In genomic region chr12:117057628-117058027, GRCh38 we compare ENCODE assay signal across 9 cellular contexts. TPM values are rescaled to one million over a fixed set of nuclear protein-coding genes. Genes with fewer than 3 reads are reported as not detected.
A peak's percentile ranks its signal among the peaks of the same experiment; 100 is the strongest.
DNase-seq lines count a peak whose midpoint lies in the region; ATAC-seq, FAIRE-seq and TF ChIP-seq lines count a peak whose summit lies in the region.
"Not testable (repeated sequence)": the region's sequence is repeated elsewhere in the genome, so short reads cannot be mapped to it uniquely, and the experiment has no call there.
"Had no signal": no experiment of that assay in that cellular context is flagged by ENCODE, and none has a peak within 500 bp of the region (broad histone marks: within the 10 kb centered on the region; RNA-seq: fewer than 3 reads in every experiment).

No MANE protein-coding gene starts in this region.

- H2AFZ ChIP-seq in Karpas-422 (ENCODE audit: low read length); GM12878 (ENCODE audit: control insufficient read depth, low read depth, low read length): not testable (repeated sequence)

- H4K20me1 ChIP-seq in BLaER1; DOHH2 (ENCODE audit: control insufficient read depth, insufficient read depth, low read depth, low read length); Karpas-422 (ENCODE audit: insufficient read depth, low read depth, low read length); GM12878 (ENCODE audit: control insufficient read depth, insufficient read depth): not testable (repeated sequence)

- H3K4me1 ChIP-seq in BLaER1 (peaks cover 86% of the 10 kb centered on the region), DOHH2 (ENCODE audit: control insufficient read depth, low read length) (peaks cover 36% of the 10 kb centered on the region), Karpas-422 (ENCODE audit: low read length) (peaks cover 70% of the 10 kb centered on the region), neutrophil (ENCODE audit: control insufficient read depth in 1 of 2, insufficient read depth in 1 of 2, low read depth in 1 of 2, low read length in 1 of 2) (peaks cover 72 to 84% of the 10 kb centered on the region in 2 experiments)
- H3K4me1 ChIP-seq in GM12878 (ENCODE audit: control insufficient read depth, insufficient read depth, low read length), result not testable (repeated sequence)

- H3K9ac ChIP-seq in BLaER1; Karpas-422 (ENCODE audit: low read length); GM12878 (ENCODE audit: control insufficient read depth, insufficient read depth, low read length): not testable (repeated sequence)

- WGBS in GM12878 (ENCODE audit: insufficient coverage, insufficient replicate concordance, low lambda C conversion rate, missing lambda C conversion rate), result 47% methylated on average over 8 of the region's 8 CpGs

- not testable (repeated sequence) for TF ChIP-seq CTCF in DOHH2 (IDR thresholded peaks at IDR 0.05; ENCODE audit: low read depth, low read length, poor library complexity, severe bottlenecking); GM12878 (IDR thresholded peaks at IDR 0.05 in 2 of 3, conservative IDR thresholded peaks at IDR 0.05 in 1 of 3; ENCODE audit: control insufficient read depth in 2 of 3, extremely low read depth in 1 of 3, insufficient read depth in 1 of 3, low read depth in 3 of 3, low read length in 3 of 3); neutrophil (IDR thresholded peaks at IDR 0.05)

- not testable (repeated sequence) for TF ChIP-seq RAD21 in GM12878 (IDR thresholded peaks at IDR 0.05; ENCODE audit: insufficient read depth, low read depth, low read length)

- H3K4me3 ChIP-seq in BLaER1; DOHH2 (ENCODE audit: low read length); Karpas-422 (ENCODE audit: low read length); GM12878; neutrophil (ENCODE audit: low read depth in 1 of 2, low read length in 1 of 2): not testable (repeated sequence)

- H3K9me3 ChIP-seq in BLaER1; DOHH2 (ENCODE audit: control insufficient read depth, insufficient read depth, low read length); Karpas-422 (ENCODE audit: low read length); GM12878 (replicated peaks; ENCODE audit: control insufficient read depth, insufficient read depth, low read length); neutrophil: not testable (repeated sequence)

- ATAC-seq in GM12878, result not testable (repeated sequence)

- not testable (repeated sequence) for TF ChIP-seq EP300 in GM12878 (IDR thresholded peaks at IDR 0.05; ENCODE audit: borderline replicate concordance in 1 of 2, control insufficient read depth in 1 of 2, low read depth in 2 of 2, low read length in 2 of 2)

- H3K27ac ChIP-seq in BLaER1 (peak overlapping the region; percentile 41), DOHH2 (ENCODE audit: low read depth, low read length) (peak overlapping the region; percentile 22; the same call in 1 of the 2 replicates), Karpas-422 (ENCODE audit: low read length) (peak overlapping the region; percentile 70), neutrophil (peak overlapping the region; percentile 71)
- H3K27ac ChIP-seq in GM12878 (ENCODE audit: control insufficient read depth, insufficient read depth), result not testable (repeated sequence)

- POLR2A ChIA-PET in GM12878 (lab: Charles Lee), result not testable (repeated sequence)

- FAIRE-seq in GM12878 (lab: Jason Lieb, UNC), result not testable (repeated sequence)

- H3K4me2 ChIP-seq in BLaER1 (peak overlapping the region; percentile 98), DOHH2 (ENCODE audit: low read length) (0 out of 2 replicates have a peak overlapping the region, but pooled peaks have one; percentile 0)
- not testable (repeated sequence) for H3K4me2 ChIP-seq in Karpas-422 (ENCODE audit: low read depth, low read length, poor library complexity, severe bottlenecking); GM12878 (ENCODE audit: control insufficient read depth, insufficient read depth)

- not testable (repeated sequence) for H3K27me3 ChIP-seq in BLaER1; DOHH2 (ENCODE audit: control insufficient read depth, low read length); Karpas-422 (ENCODE audit: low read length); GM12878 (replicated peaks in 1 of 2; ENCODE audit: control insufficient read depth in 2 of 2, insufficient read depth in 2 of 2, low read length in 1 of 2); neutrophil

- BruUV-seq in GM12878 (replicated peaks; lab: Mats Ljungman, UMichigan), result not testable (repeated sequence)

- intact Hi-C loops in GM12878 (cut with micrococcal nuclease; ENCODE audit: unreplicated experiment), result not testable (repeated sequence)

- H3K9me2 ChIP-seq in DOHH2 (replicated peaks; ENCODE audit: control insufficient read depth, low read length); Karpas-422 (replicated peaks; ENCODE audit: insufficient read depth, low read length): not testable (repeated sequence)

- SMC1A ChIA-PET in GM12878 (lab: Charles Lee; ENCODE audit: uncharacterized antibody, unreplicated experiment), result interaction anchor here (0.7 kb wide), 1 partner anchor 88 kb away, joined by 3 read pairs; no protein-coding TSS in a partner anchor

- not testable (repeated sequence) for H3K36me3 ChIP-seq in BLaER1; DOHH2 (ENCODE audit: control insufficient read depth, low read length); Karpas-422 (ENCODE audit: insufficient read depth, low read length); GM12878 (ENCODE audit: control insufficient read depth in 2 of 2, insufficient read depth in 2 of 2, low read length in 1 of 2); neutrophil

- in situ Hi-C loops in GM12878 (cut with MboI), result not testable (repeated sequence)

- H3F3A ChIP-seq in DOHH2 (ENCODE audit: control insufficient read depth, insufficient read depth), result not testable (repeated sequence)

- RAD21 ChIA-PET in GM12878 (lab: Charles Lee; ENCODE audit: unreplicated experiment), result not testable (repeated sequence)

- not testable (repeated sequence) for H3K79me2 ChIP-seq in DOHH2 (ENCODE audit: control insufficient read depth, low read length); Karpas-422 (ENCODE audit: low read length); GM12878 (ENCODE audit: control insufficient read depth, insufficient read depth, low read length)

- not testable (repeated sequence) for TF ChIP-seq POLR2A in GM12878 (IDR thresholded peaks at IDR 0.05; ENCODE audit: low read depth, low read length)

- peak; percentile 26 for DNase-seq in CD1c-positive myeloid dendritic cell (ENCODE audit: extremely low spot score)
- not testable (repeated sequence) for DNase-seq in Karpas-422; GM12878 (ENCODE audit: low read depth, low spot score)
- peak; percentile 82 for DNase-seq in MV-4-11 (lab: John Stamatoyannopoulos, UW)
- peak; percentile 52 for DNase-seq in NOMO-1 treated with DMSO at 0.1 percent for 48 hours (lab: John Stamatoyannopoulos, UW; ENCODE audit: unreplicated experiment)

- CTCF ChIA-PET in GM12878 (lab: Yijun Ruan, JAX), result interaction anchor here (0.6 kb wide), 1 partner anchor 194 kb away, joined by 3 read pairs; no protein-coding TSS in a partner anchor

TF ChIP-seq in GM12878, 131 proteins besides CTCF, POLR2A, EP300 and RAD21:
- TF ChIP-seq PAX5 (IDR thresholded peaks at IDR 0.05; ENCODE audit: borderline replicate concordance, low read depth, low read length), result peak; percentile 20; the same call in 1 of the 2 replicates

RNA-seq across cellular contexts. Expression of gene TESC, which starts 41.6 kb away (rescaled TPM):
- 69.2 and 140 TPM in 2 replicates for total RNA-seq in Karpas-422 (2014; rRNA removed; shearing (Covaris generic); ENCODE audit: low replicate concordance)
- 9.6 and 12.7 TPM in 2 replicates for total RNA-seq in GM12878 (2013; cell fraction: nucleolus; rRNA removed)
- total RNA-seq in GM12878 (2014; rRNA removed) (14.9 and 18.7 TPM in 2 replicates), GM12878 (2014; rRNA removed; fragmentation: Illumina TruSeq; extraction: Trizol) (6.2 and 7.6 TPM in 2 replicates), GM12878 (2021) (14.1 and 16.5 TPM in 2 replicates)
- polyA plus RNA-seq in GM12878 (2011; ENCODE audit: low read depth), result 5.5 TPM
- polyA plus RNA-seq in GM12878 (2011; rRNA removed) (27.2 and 52.1 TPM in 2 replicates), GM12878 (2014; fragmentation: Illumina TruSeq; extraction: Trizol) (3.0 and 8.1 TPM in 2 replicates), GM12878 (2014; fragmentation: Nextera tagmentation; extraction: Ambion mirVana) (1 to 10 TPM in 1 of 2 experiments, under 1 TPM in 1; 0.47 to 4.1 TPM), GM12878 (2014; rRNA removed) (15.8 and 22.8 TPM in 2 replicates), GM12878 (2016; fragmentation: Nextera tagmentation; extraction: Ambion mirVana) (10 to 100 TPM; 16.6 to 17.8 TPM)
- 60.9 and 85.9 TPM in 2 replicates for polyA plus RNA-seq in GM12878 (2011; cell fraction: cytosol; rRNA removed)
- polyA plus RNA-seq in GM12878 (2011; cell fraction: nucleus; rRNA removed), result 39.2 and 42.9 TPM in 2 replicates
- 18.3 and 28.3 TPM in 2 replicates for polyA plus RNA-seq in GM12878 (2012)
- 17.5 and 26.5 TPM in 2 replicates for polyA minus RNA-seq in GM12878 (2011; rRNA and poly(A)+ RNA removed)
- polyA minus RNA-seq in GM12878 (2011; cell fraction: cytosol; rRNA and poly(A)+ RNA removed), result 8.8 and 10.3 TPM in 2 replicates
- 13.5 and 19.1 TPM in 2 replicates for polyA minus RNA-seq in GM12878 (2011; cell fraction: nucleus; rRNA and poly(A)+ RNA removed)
- total RNA-seq: HFFc6 had no signal
